ENCODE assay signal across 1 cellular context in genomic region chr6:149648148-149649145, GRCh38.
TF ChIP-seq lines count a peak whose summit lies in the region.

Gene KATNA1 (minus strand): TSS chr6:149648714. CDS start chr6:149638547, 10,167 bp downstream.

TF ChIP-seq in HepG2, 621 proteins besides CTCF, POLR2A, EP300 and RAD21 (continued from another document and continues in another):
- peak; percentile 95 for TF ChIP-seq PAWR (CRISPR knock-in tag; IDR thresholded peaks at IDR 0.05; ENCODE audit: borderline replicate concordance)
- peak; percentile 99 for TF ChIP-seq ZSCAN9 (CRISPR knock-in tag; IDR thresholded peaks at IDR 0.05; ENCODE audit: borderline replicate concordance)
- peak; percentile 93 for TF ChIP-seq ZNF264 (CRISPR knock-in tag; IDR thresholded peaks at IDR 0.05)
- no peak for TF ChIP-seq RORA (CRISPR knock-in tag; IDR thresholded peaks at IDR 0.05)
- TF ChIP-seq PHF21A (CRISPR knock-in tag; IDR thresholded peaks at IDR 0.05), result peak; percentile 96
- TF ChIP-seq ARID5B (CRISPR knock-in tag; IDR thresholded peaks at IDR 0.05), result peak; percentile 93
- no peak for TF ChIP-seq IKZF1 (IDR thresholded peaks at IDR 0.05)
- no peak for TF ChIP-seq SRSF9 (IDR thresholded peaks at IDR 0.05; ENCODE audit: borderline replicate concordance, insufficient read depth, low read depth, low read length, poor library complexity, severe bottlenecking)
- no peak for TF ChIP-seq ZNF260 (CRISPR knock-in tag; IDR thresholded peaks at IDR 0.05; ENCODE audit: borderline replicate concordance, low read depth)
- TF ChIP-seq FOXA1 (IDR thresholded peaks at IDR 0.05), result no peak
- TF ChIP-seq FOXA1 (CRISPR knock-in tag; IDR thresholded peaks at IDR 0.05), result peak; percentile 78
- TF ChIP-seq ZNF841 (CRISPR knock-in tag; IDR thresholded peaks at IDR 0.05; ENCODE audit: borderline replicate concordance), result peak; percentile 98
- TF ChIP-seq PLRG1 (conservative IDR thresholded peaks at IDR 0.05), result no peak
- peak; percentile 61 for TF ChIP-seq SKI (IDR thresholded peaks at IDR 0.05; ENCODE audit: partially characterized antibody)
- no peak for TF ChIP-seq HMG20B (CRISPR knock-in tag; conservative IDR thresholded peaks at IDR 0.05)
- peak; percentile 100 for TF ChIP-seq ZNF766 (CRISPR knock-in tag; IDR thresholded peaks at IDR 0.05; ENCODE audit: borderline replicate concordance)
- TF ChIP-seq ZNF564 (CRISPR knock-in tag; IDR thresholded peaks at IDR 0.05), result peak; percentile 99
- TF ChIP-seq ZNF280B (CRISPR knock-in tag; IDR thresholded peaks at IDR 0.05; ENCODE audit: borderline replicate concordance), result peak; percentile 99
- no peak for TF ChIP-seq MAFF (IDR thresholded peaks at IDR 0.05; ENCODE audit: low read depth, low read length)
- TF ChIP-seq NFAT5 (CRISPR knock-in tag; IDR thresholded peaks at IDR 0.05), result peak; percentile 98
- TF ChIP-seq ZNF317 (CRISPR knock-in tag; IDR thresholded peaks at IDR 0.05), result peak; percentile 81
- peak; percentile 98 for TF ChIP-seq YEATS4 (CRISPR knock-in tag; IDR thresholded peaks at IDR 0.05; ENCODE audit: borderline replicate concordance)
- no peak for TF ChIP-seq POLR2AphosphoS2 (IDR thresholded peaks at IDR 0.05; ENCODE audit: low read depth, low read length)
- TF ChIP-seq ZNF687 (CRISPR knock-in tag; IDR thresholded peaks at IDR 0.05), result peak; percentile 100
- peak; percentile 98; the same call in 1 of the 2 replicates for TF ChIP-seq ZNF776 (CRISPR knock-in tag; IDR thresholded peaks at IDR 0.05)
- TF ChIP-seq SIX1 (CRISPR knock-in tag; IDR thresholded peaks at IDR 0.05; ENCODE audit: borderline replicate concordance), result no peak
- TF ChIP-seq ZNF703 (CRISPR knock-in tag; IDR thresholded peaks at IDR 0.05; ENCODE audit: borderline replicate concordance), result no peak; the same call in 1 of the 2 replicates
- TF ChIP-seq NR2C2 (CRISPR knock-in tag; IDR thresholded peaks at IDR 0.05; ENCODE audit: borderline replicate concordance), result peak; percentile 97
- TF ChIP-seq NONO (IDR thresholded peaks at IDR 0.05), result no peak
- peak; percentile 98 for TF ChIP-seq NONO (CRISPR knock-in tag; conservative IDR thresholded peaks at IDR 0.05)
- peak; percentile 94 for TF ChIP-seq ZFP36L2 (CRISPR knock-in tag; IDR thresholded peaks at IDR 0.05)
- no peak for TF ChIP-seq ZNF24 (IDR thresholded peaks at IDR 0.05)
- peak; percentile 99 for TF ChIP-seq DZIP1 (CRISPR knock-in tag; IDR thresholded peaks at IDR 0.05)
- TF ChIP-seq DR1 (CRISPR knock-in tag; IDR thresholded peaks at IDR 0.05), result peak; percentile 94
- peak; percentile 99; the same call in 1 of the 2 replicates for TF ChIP-seq ZNF674 (CRISPR knock-in tag; IDR thresholded peaks at IDR 0.05; ENCODE audit: low read depth)
- peak; percentile 99 for TF ChIP-seq NRL (CRISPR knock-in tag; IDR thresholded peaks at IDR 0.05; ENCODE audit: borderline replicate concordance)
- no peak for TF ChIP-seq SMC3 (IDR thresholded peaks at IDR 0.05; ENCODE audit: low read length)
- no peak for TF ChIP-seq SOX6 (IDR thresholded peaks at IDR 0.05)
- TF ChIP-seq SOX6 (CRISPR knock-in tag; IDR thresholded peaks at IDR 0.05), result peak; percentile 78
- peak; percentile 98 for TF ChIP-seq ZBTB38 (CRISPR knock-in tag; IDR thresholded peaks at IDR 0.05)
- peak; percentile 88; the same call in 1 of the 2 replicates for TF ChIP-seq GFI1 (CRISPR knock-in tag; IDR thresholded peaks at IDR 0.05; ENCODE audit: borderline replicate concordance)
- no peak for TF ChIP-seq CEBPB (IDR thresholded peaks at IDR 0.05; ENCODE audit: borderline replicate concordance, low read depth, low read length)
- peak; percentile 100 for TF ChIP-seq TFDP1 (CRISPR knock-in tag; IDR thresholded peaks at IDR 0.05; ENCODE audit: borderline replicate concordance)
- TF ChIP-seq TAF15 (IDR thresholded peaks at IDR 0.05; ENCODE audit: low read depth, low read length, poor library complexity, severe bottlenecking), result peak; percentile 99
- TF ChIP-seq PHF8 (CRISPR knock-in tag; IDR thresholded peaks at IDR 0.05), result peak; percentile 88
- TF ChIP-seq BCL6 (CRISPR knock-in tag; IDR thresholded peaks at IDR 0.05), result peak; percentile 66
- TF ChIP-seq NFE2L1 (CRISPR knock-in tag; IDR thresholded peaks at IDR 0.05; ENCODE audit: borderline replicate concordance), result peak; percentile 89; the same call in 1 of the 2 replicates
